ENCODE assay signal across 8 cellular contexts in the genomic region with DNA sequence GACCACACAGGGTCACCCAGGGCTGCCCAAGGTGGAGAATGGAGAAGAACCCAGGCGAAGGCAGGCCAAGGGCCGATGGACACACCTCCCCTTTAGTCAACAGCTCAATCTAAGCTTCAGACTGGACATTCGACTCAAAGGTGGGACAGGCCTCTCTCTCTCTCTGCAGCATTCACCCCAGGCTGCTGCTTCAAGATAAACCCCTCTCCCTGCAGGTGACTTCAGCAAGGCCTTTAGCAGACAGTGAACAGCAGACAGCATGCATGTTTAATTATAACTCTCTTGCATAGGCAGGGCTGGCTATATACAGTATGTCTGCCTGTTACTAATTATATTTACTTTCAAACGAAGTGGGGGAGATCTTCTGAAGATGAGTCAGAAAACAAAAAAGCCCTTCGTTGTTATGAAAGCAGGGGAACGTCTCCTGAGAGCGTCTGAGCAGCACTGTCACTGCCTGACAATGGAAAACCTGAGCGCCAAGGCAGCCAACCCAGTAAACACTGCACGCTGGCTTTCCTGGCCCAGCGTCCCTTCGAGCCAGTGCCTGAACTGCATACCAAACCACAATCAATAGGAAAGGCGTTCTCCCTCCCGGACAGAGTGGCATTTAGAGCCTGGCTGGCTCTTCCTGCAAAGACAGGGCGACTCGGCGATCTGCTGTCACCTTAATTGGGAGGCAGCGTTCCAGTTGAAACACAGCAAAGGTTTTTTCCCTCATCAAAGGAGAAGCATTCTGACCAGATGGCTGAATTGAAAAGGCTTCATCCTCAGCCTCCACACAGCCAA. TPM values are rescaled to one million over a fixed set of nuclear protein-coding genes. Genes with fewer than 3 reads are reported as not detected.
DNase-seq lines count a peak whose midpoint lies in the region; ATAC-seq, FAIRE-seq and TF ChIP-seq lines count a peak whose summit lies in the region.

No MANE protein-coding gene starts in this region.

- no peaks in the 10 kb centered on the region for H3K36me3 Mint-ChIP-seq in activated CD4-positive, alpha-beta memory T cell treated with anti-CD3 and anti-CD28 coated beads, Interleukin-2, amount 10 ng/mL, durations not matched to agents 7 days and 5 days (ENCODE audit: low read depth)
- no peaks in the 10 kb centered on the region for H3K36me3 Mint-ChIP-seq in natural killer cell treated with Interleukin-12 subunit alpha and Interleukin-12 subunit beta and Interleukin-15 and Interleukin-18, amount 100 ng/mL, for 72 hours

- H3K9me3 ChIP-seq in endothelial cell of umbilical vein (replicated peaks; ENCODE audit: control insufficient read depth, insufficient read depth, low read length) (no peaks in the 10 kb centered on the region), tibial artery (no peaks in the 10 kb centered on the region)

- peaks cover 37% of the 10 kb centered on the region for H3K4me1 Mint-ChIP-seq in activated CD4-positive, alpha-beta memory T cell treated with anti-CD3 and anti-CD28 coated beads, Interleukin-2, amount 10 ng/mL, durations not matched to agents 7 days and 5 days
- H3K4me1 Mint-ChIP-seq in natural killer cell treated with Interleukin-12 subunit alpha and Interleukin-12 subunit beta and Interleukin-15 and Interleukin-18, amount 100 ng/mL, for 72 hours (ENCODE audit: low read depth in 2 of 2): peaks cover 39 to 41% of the 10 kb centered on the region in 2 donors

- H3K4me3 Mint-ChIP-seq in activated CD4-positive, alpha-beta memory T cell treated with anti-CD3 and anti-CD28 coated beads, Interleukin-2, amount 10 ng/mL, durations not matched to agents 7 days and 5 days: peak overlapping the region; percentile 51
- H3K4me3 Mint-ChIP-seq in natural killer cell treated with Interleukin-12 subunit alpha and Interleukin-12 subunit beta and Interleukin-15 and Interleukin-18, amount 100 ng/mL, for 72 hours: no peak overlapping the region

- H3K27ac ChIP-seq in endothelial cell of umbilical vein (ENCODE audit: insufficient read depth, low read depth, low read length): peak overlapping the region; percentile 95
- peak overlapping the region; percentile 72 to 75 for H3K27ac ChIP-seq in tibial artery

- H2AFZ ChIP-seq in endothelial cell of umbilical vein (ENCODE audit: low read depth, low read length): peak overlapping the region; percentile 6

- H3K4me2 ChIP-seq in endothelial cell of umbilical vein (ENCODE audit: insufficient read depth, low read length): peak overlapping the region; percentile 44

- H3K36me3 ChIP-seq in endothelial cell of umbilical vein (ENCODE audit: control insufficient read depth in 2 of 2, extremely low read depth in 1 of 2, insufficient read depth in 2 of 2, low read length in 2 of 2) (no peaks in the 10 kb centered on the region), tibial artery (no peaks in the 10 kb centered on the region)

- TF ChIP-seq POLR2A in GM18505 (IDR thresholded peaks at IDR 0.05; ENCODE audit: borderline replicate concordance, extremely low read depth, insufficient read depth, insufficient read length) (peak; percentile 27), endothelial cell of umbilical vein (IDR thresholded peaks at IDR 0.05; ENCODE audit: low read depth, low read length) (no peak)

- no peaks in the 10 kb centered on the region for H4K20me1 ChIP-seq in endothelial cell of umbilical vein (replicated peaks; ENCODE audit: control insufficient read depth, extremely low read depth, insufficient read depth, low read length)

- H3K4me3 ChIP-seq in endothelial cell of umbilical vein (replicated peaks in 1 of 3; ENCODE audit: insufficient read depth in 1 of 3, low read depth in 1 of 3, low read length in 3 of 3) (no peak overlapping the region), tibial artery (peak overlapping the region in 1 of 2 donors; percentile 21)

- intact Hi-C loops in endothelial cell of umbilical vein (cut with micrococcal nuclease): loop anchor here (1.0 to 2.0 kb wide), 9 partner anchors 26 to 350 kb away; no protein-coding TSS in a partner anchor
- intact Hi-C loops in tibial artery (cut with DNase I; ENCODE audit: low total_unique reads): no loop called here

- peak overlapping the region; percentile 83 for H3K9ac ChIP-seq in endothelial cell of umbilical vein (replicated peaks; ENCODE audit: extremely low read depth, insufficient read depth, low read length)

- no peaks in the 10 kb centered on the region for H3K27me3 Mint-ChIP-seq in activated CD4-positive, alpha-beta memory T cell treated with anti-CD3 and anti-CD28 coated beads, Interleukin-2, amount 10 ng/mL, durations not matched to agents 7 days and 5 days
- H3K27me3 Mint-ChIP-seq in natural killer cell treated with Interleukin-12 subunit alpha and Interleukin-12 subunit beta and Interleukin-15 and Interleukin-18, amount 100 ng/mL, for 72 hours: no peaks in the 10 kb centered on the region

- ATAC-seq in GM18505 (IDR thresholded peaks at IDR 0.05; ENCODE audit: unreplicated experiment): peak; percentile 38
- ATAC-seq in HG02763 (IDR thresholded peaks at IDR 0.05; ENCODE audit: unreplicated experiment): peak; percentile 35
- peak; percentile 49 to 63 for ATAC-seq in natural killer cell treated with Interleukin-12 subunit alpha and Interleukin-12 subunit beta and Interleukin-15 and Interleukin-18, amount 100 ng/mL, for 72 hours
- ATAC-seq in HG03469 (IDR thresholded peaks at IDR 0.05; ENCODE audit: unreplicated experiment): no peak

- no peak for FAIRE-seq in endothelial cell of umbilical vein (lab: Jason Lieb, UNC)

- TSS peak; percentile 84 for BruUV-seq in endothelial cell of umbilical vein (replicated peaks; lab: Mats Ljungman, UMichigan)

- peak overlapping the region; percentile 91 for H3K27ac Mint-ChIP-seq in activated CD4-positive, alpha-beta memory T cell treated with anti-CD3 and anti-CD28 coated beads, Interleukin-2, amount 10 ng/mL, durations not matched to agents 7 days and 5 days
- no peak overlapping the region for H3K27ac Mint-ChIP-seq in natural killer cell treated with Interleukin-12 subunit alpha and Interleukin-12 subunit beta and Interleukin-15 and Interleukin-18, amount 100 ng/mL, for 72 hours

- TF ChIP-seq CTCF in endothelial cell of umbilical vein (IDR thresholded peaks at IDR 0.05; ENCODE audit: extremely low read depth in 1 of 2, insufficient read depth in 1 of 2, low read depth in 1 of 2, low read length in 2 of 2): no peak
- TF ChIP-seq CTCF in tibial artery (IDR thresholded peaks at IDR 0.05): no peak

- POLR2A ChIA-PET in activated CD4-positive, alpha-beta memory T cell treated with anti-CD3 and anti-CD28 coated beads, Interleukin-2, amount 10 ng/mL, durations not matched to agents 7 days and 5 days (lab: Charles Lee): interaction anchor here (0.9 to 5.9 kb wide), 7 partner anchors 9 to 579 kb away, joined by 3 to 41 read pairs (median 4); partner anchors contain the start of gene IRF2BP2
- POLR2A ChIA-PET in endothelial cell of umbilical vein (lab: Charles Lee): no interaction called here

- H3K27me3 ChIP-seq in endothelial cell of umbilical vein (ENCODE audit: control insufficient read depth in 2 of 2, insufficient read depth in 2 of 2, low read length in 2 of 2) (no peaks in the 10 kb centered on the region), tibial artery (no peaks in the 10 kb centered on the region)

- dilution Hi-C loops in endothelial cell of umbilical vein (cut with MboI; ENCODE audit: extremely low pct_ligation_motif_present, low sequenced_read_pairs): loop anchor here (10.0 kb wide), 2 partner anchors 350 to 470 kb away; no protein-coding TSS in a partner anchor

- no peaks in the 10 kb centered on the region for H3K79me2 ChIP-seq in endothelial cell of umbilical vein (ENCODE audit: control insufficient read depth, insufficient read depth, low read length)

- DNase-seq in NCI-H2029 treated with DMSO at 0.1 percent for 48 hours (lab: John Stamatoyannopoulos, UW) (peak; percentile 78), endothelial cell of umbilical vein (ENCODE audit: low read depth, low spot score) (peak; percentile 78), tibial artery (no peak)
- DNase-seq in activated CD4-positive, alpha-beta memory T cell treated with anti-CD3 and anti-CD28 coated beads, Interleukin-2, amount 10 ng/mL, durations not matched to agents 7 days and 5 days: peak; percentile 54
- peak; percentile 75 for DNase-seq in natural killer cell treated with Interleukin-12 subunit alpha and Interleukin-12 subunit beta and Interleukin-15 and Interleukin-18, amount 100 ng/mL, for 72 hours (ENCODE audit: low spot score)

- H3K9me3 Mint-ChIP-seq in activated CD4-positive, alpha-beta memory T cell treated with anti-CD3 and anti-CD28 coated beads, Interleukin-2, amount 10 ng/mL, durations not matched to agents 7 days and 5 days: no peaks in the 10 kb centered on the region
- no peaks in the 10 kb centered on the region for H3K9me3 Mint-ChIP-seq in natural killer cell treated with Interleukin-12 subunit alpha and Interleukin-12 subunit beta and Interleukin-15 and Interleukin-18, amount 100 ng/mL, for 72 hours

- H3K4me1 ChIP-seq in endothelial cell of umbilical vein (ENCODE audit: control insufficient read depth, extremely low read depth, insufficient read depth, low read length): peaks cover 26% of the 10 kb centered on the region
- peaks cover 0 to 67% (median 51%) of the 10 kb centered on the region in 4 donors for H3K4me1 ChIP-seq in tibial artery

- CTCF ChIA-PET in activated CD4-positive, alpha-beta memory T cell treated with anti-CD3 and anti-CD28 coated beads, Interleukin-2, amount 10 ng/mL, durations not matched to agents 7 days and 5 days (lab: Charles Lee): interaction anchor here (1.1 to 2.4 kb wide), 2 partner anchors 9 to 15 kb away, joined by 3 to 8 read pairs; no protein-coding TSS in a partner anchor
- CTCF ChIA-PET in endothelial cell of umbilical vein (lab: Charles Lee): interaction anchor here (1.2 to 1.5 kb wide), 4 partner anchors 11 to 575 kb away, joined by 3 to 4 read pairs (median 4); no protein-coding TSS in a partner anchor

- H3K9me1 ChIP-seq in endothelial cell of umbilical vein (replicated peaks; ENCODE audit: control insufficient read depth, extremely low read depth, insufficient read depth, low read length): no peaks in the 10 kb centered on the region

TF ChIP-seq in endothelial cell of umbilical vein, 7 proteins besides CTCF, POLR2A, EP300 and RAD21:
- no peak for TF ChIP-seq POLR2AphosphoS5 (IDR thresholded peaks at IDR 0.05; ENCODE audit: insufficient read depth, low read depth, low read length)

RNA-seq across cellular contexts. Expression of gene TOMM20, which starts 54.1 kb away (rescaled TPM):
- total RNA-seq in activated CD4-positive, alpha-beta memory T cell treated with anti-CD3 and anti-CD28 coated beads, Interleukin-2, amount 10 ng/mL, durations not matched to agents 7 days and 5 days: 10 to 100 TPM; 81.4 to 89.3 TPM
- 98.4 and 108 TPM in 2 replicates for total RNA-seq in endothelial cell of umbilical vein
- 31.8 and 42.5 TPM in 2 replicates for polyA plus RNA-seq in endothelial cell of umbilical vein
- 59.4 and 65.2 TPM in 2 replicates for polyA plus RNA-seq in endothelial cell of umbilical vein (2011; cell fraction: cytosol; rRNA removed)
- polyA plus RNA-seq in endothelial cell of umbilical vein (2011; cell fraction: nucleus; rRNA removed): 27.6 and 30.6 TPM in 2 replicates
- polyA plus RNA-seq in endothelial cell of umbilical vein (2012): 84.6 and 120 TPM in 2 replicates
- polyA minus RNA-seq in endothelial cell of umbilical vein: 44.9 and 49.6 TPM in 2 replicates
- 42.7 TPM for polyA minus RNA-seq in endothelial cell of umbilical vein (2011; cell fraction: cytosol; rRNA and poly(A)+ RNA removed)
- polyA minus RNA-seq in endothelial cell of umbilical vein (2011; cell fraction: nucleus; rRNA and poly(A)+ RNA removed): 24.0 and 25.6 TPM in 2 replicates
- 10 to 100 TPM; 85.7 to 89.6 TPM for total RNA-seq in natural killer cell treated with Interleukin-12 subunit alpha and Interleukin-12 subunit beta and Interleukin-15 and Interleukin-18, amount 100 ng/mL, for 72 hours

Comparison
In these comparisons a context has a peak if more than half of its experiments do, and no peak if none do; other contexts are left out.
1. DNase-seq: peak in NCI-H2029 treated with DMSO at 0.1 percent for 48 hours (single experiment), activated CD4-positive, alpha-beta memory T cell treated with anti-CD3 and anti-CD28 coated beads, Interleukin-2, amount 10 ng/mL, durations not matched to agents 7 days and 5 days (single experiment), endothelial cell of umbilical vein (single experiment) and natural killer cell treated with Interleukin-12 subunit alpha and Interleukin-12 subunit beta and Interleukin-15 and Interleukin-18, amount 100 ng/mL, for 72 hours (single experiment); none in tibial artery (0 of 2).